19 cellular contexts compared by ENCODE assay signal in the genomic region with DNA sequence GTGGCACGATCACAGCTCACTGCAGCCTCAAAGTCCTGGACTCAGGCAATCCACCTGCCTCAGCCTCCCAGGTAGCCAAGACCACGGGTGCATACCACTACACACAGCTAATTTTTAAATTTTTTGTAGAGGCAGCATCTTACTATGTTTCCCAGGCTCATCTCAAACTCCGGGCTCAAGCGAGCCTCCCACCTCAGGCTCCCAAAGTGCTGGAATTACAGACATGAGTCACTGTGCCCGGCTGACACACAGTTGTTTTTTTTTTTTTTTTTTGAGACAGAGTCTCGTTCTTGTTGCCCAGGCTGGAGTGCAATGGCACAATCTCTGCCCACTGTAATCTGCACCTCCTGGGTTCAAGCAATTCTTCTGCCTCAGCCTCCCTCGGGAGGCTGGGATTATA.
"Had no signal": no experiment of that assay in that cellular context is flagged by ENCODE, and none has a peak within 500 bp of the region (broad histone marks: within the 10 kb centered on the region; RNA-seq: fewer than 3 reads in every experiment).

No MANE protein-coding gene starts in this region.

- H3K27me3 Mint-ChIP-seq: activated CD4-positive, alpha-beta T cell treated with anti-CD3 and anti-CD28 coated beads, Interleukin-2, amount 10 ng/mL, durations not matched to agents 7 days and 5 days had no signal

- H3K4me3 ChIP-seq: cardiac muscle cell, dorsolateral prefrontal cortex, gastrocnemius medialis, heart left ventricle, lung, tibial nerve, uterus had no signal

- ATAC-seq: gastrocnemius medialis, heart left ventricle had no signal

- H3K9me3 ChIP-seq: gastrocnemius medialis, heart left ventricle, tibial nerve, uterus had no signal

- H3K4me1 ChIP-seq: gastrocnemius medialis, heart left ventricle, parathyroid adenoma, uterus had no signal

- H3K4me1 Mint-ChIP-seq: activated CD4-positive, alpha-beta T cell treated with anti-CD3 and anti-CD28 coated beads, Interleukin-2, amount 10 ng/mL, durations not matched to agents 7 days and 5 days; endodermal cell had no signal

- H3K27me3 ChIP-seq: cardiac muscle cell, dorsolateral prefrontal cortex, gastrocnemius medialis, heart left ventricle, tibial nerve, uterus had no signal

- FAIRE-seq: TTC549 had no signal

- H3K9me3 Mint-ChIP-seq: activated CD4-positive, alpha-beta T cell treated with anti-CD3 and anti-CD28 coated beads, Interleukin-2, amount 10 ng/mL, durations not matched to agents 7 days and 5 days; activated T-helper 1 cell treated with anti-CD3 and anti-CD28 coated beads, Interleukin-12 subunit alpha, Interleukin-12 subunit beta, Interleukin-2, Interleukin-4 antibody, amounts not matched to agents 30 ng/mL and 10 ng/mL and 1 ng/mL, durations not matched to agents 14 hours and 24 hours and 36 hours had no signal

- H3K9ac ChIP-seq: parathyroid adenoma had no signal

- H3K27ac Mint-ChIP-seq: activated CD4-positive, alpha-beta T cell treated with anti-CD3 and anti-CD28 coated beads, Interleukin-2, amount 10 ng/mL, durations not matched to agents 7 days and 5 days; activated T-helper 1 cell treated with anti-CD3 and anti-CD28 coated beads, Interleukin-12 subunit alpha, Interleukin-12 subunit beta, Interleukin-2, Interleukin-4 antibody, amounts not matched to agents 30 ng/mL and 10 ng/mL and 1 ng/mL, durations not matched to agents 14 hours and 24 hours and 36 hours; endodermal cell had no signal

- H3K36me3 ChIP-seq: cardiac muscle cell, gastrocnemius medialis, heart left ventricle, tibial nerve, uterus had no signal

- H3K4me3 Mint-ChIP-seq: activated CD4-positive, alpha-beta T cell treated with anti-CD3 and anti-CD28 coated beads, Interleukin-2, amount 10 ng/mL, durations not matched to agents 7 days and 5 days; activated T-helper 1 cell treated with anti-CD3 and anti-CD28 coated beads, Interleukin-12 subunit alpha, Interleukin-12 subunit beta, Interleukin-2, Interleukin-4 antibody, amounts not matched to agents 30 ng/mL and 10 ng/mL and 1 ng/mL, durations not matched to agents 14 hours and 24 hours and 36 hours; endodermal cell had no signal

- H3K27ac ChIP-seq: cardiac muscle cell, gastrocnemius medialis, heart left ventricle, parathyroid adenoma, tibial nerve, uterus had no signal

- H2AFZ ChIP-seq: parathyroid adenoma had no signal

- DNase-seq: activated CD4-positive, alpha-beta T cell treated with anti-CD3 and anti-CD28 coated beads, Interleukin-2, amount 10 ng/mL, durations not matched to agents 7 days and 5 days; activated CD8-positive, alpha-beta memory T cell treated with anti-CD3 and anti-CD28 coated beads for 24 hours; activated naive CD4-positive, alpha-beta T cell; endodermal cell; gastrocnemius medialis; heart left ventricle; midbrain; retina; stimulated activated CD4-positive, alpha-beta T cell treated with anti-CD3 and anti-CD28 coated beads, Interleukin-4, amount 100 ng/mL, for 24 hours; stimulated activated naive CD4-positive, alpha-beta T cell; substantia nigra; uterus had no signal

- H3K79me2 ChIP-seq: parathyroid adenoma had no signal
